Comparison of ENCODE assay signal across 9 cellular contexts in genomic region chr6:38933426-38933825, GRCh38.
DNase-seq lines count a peak whose midpoint lies in the region; ATAC-seq and TF ChIP-seq lines count a peak whose summit lies in the region.
"Had no signal": no experiment of that assay in that cellular context is flagged by ENCODE, and none has a peak within 500 bp of the region (broad histone marks: within the 10 kb centered on the region; RNA-seq: fewer than 3 reads in every experiment).

No MANE protein-coding gene starts in this region.

- no peaks in the 10 kb centered on the region for H3F3A ChIP-seq in DOHH2 (ENCODE audit: control insufficient read depth, insufficient read depth)

- H3K79me2 ChIP-seq in DOHH2 (ENCODE audit: control insufficient read depth, low read length) = no peaks in the 10 kb centered on the region

- TF ChIP-seq POLR2A in lower leg skin (IDR thresholded peaks at IDR 0.05) = no peak

- peak; percentile 30 for DNase-seq in M059J (ENCODE audit: low read depth)
- DNase-seq in lower lobe of right lung = no peak
- no peak for DNase-seq in left ventricle myocardium inferior
- DNase-seq in lower leg skin (ENCODE audit: low spot score in 2 of 2) = no peak
- no peak for DNase-seq in anterior cingulate cortex (lab: John Stamatoyannopoulos, UW)
- DNase-seq: effector memory CD4-positive, alpha-beta T cell had no signal

- H3K36me3 ChIP-seq in DOHH2 (ENCODE audit: control insufficient read depth, low read length) = no peaks in the 10 kb centered on the region
- H3K36me3 ChIP-seq in lower lobe of right lung = no peaks in the 10 kb centered on the region
- H3K36me3 ChIP-seq in left ventricle myocardium inferior = no peaks in the 10 kb centered on the region

- H3K9me2 ChIP-seq in DOHH2 (replicated peaks; ENCODE audit: control insufficient read depth, low read length) = no peaks in the 10 kb centered on the region

- H3K27me3 ChIP-seq in DOHH2 (ENCODE audit: control insufficient read depth, low read length) (0 out of 2 replicates have a peak, but pooled peaks cover 6% of the 10 kb centered on the region), lower lobe of right lung (ENCODE audit: low read depth) (peaks cover 7% of the 10 kb centered on the region), left ventricle myocardium inferior (ENCODE audit: low read depth) (peaks cover 27% of the 10 kb centered on the region)

- ATAC-seq in lower lobe of right lung (peak; percentile 29 to 43), HG03025 (IDR thresholded peaks at IDR 0.05; ENCODE audit: low FRiP score, unreplicated experiment) (no peak)

- H3K4me1 ChIP-seq in DOHH2 (ENCODE audit: control insufficient read depth, low read length) = no peaks in the 10 kb centered on the region
- no peaks in the 10 kb centered on the region for H3K4me1 ChIP-seq in lower lobe of right lung
- no peaks in the 10 kb centered on the region for H3K4me1 ChIP-seq in left ventricle myocardium inferior

- H4K20me1 ChIP-seq in DOHH2 (ENCODE audit: control insufficient read depth, insufficient read depth, low read depth, low read length) = no peaks in the 10 kb centered on the region

- no peak overlapping the region for H3K4me3 ChIP-seq in DOHH2 (ENCODE audit: low read length)
- H3K4me3 ChIP-seq in lower lobe of right lung = no peak overlapping the region
- H3K4me3 ChIP-seq in left ventricle myocardium inferior = no peak overlapping the region
- no peak overlapping the region for H3K4me3 ChIP-seq in lower leg skin (ENCODE audit: low read depth, poor library complexity, severe bottlenecking)

- no peaks in the 10 kb centered on the region for H3K9me3 ChIP-seq in DOHH2 (ENCODE audit: control insufficient read depth, insufficient read depth, low read length)
- H3K9me3 ChIP-seq in lower lobe of right lung = no peaks in the 10 kb centered on the region
- peaks cover 3% of the 10 kb centered on the region for H3K9me3 ChIP-seq in left ventricle myocardium inferior (replicated peaks)

- WGBS in lower leg skin, 2 donors = 85 to 86% methylated on average over 3 of the region's 3 CpGs

- H3K27ac ChIP-seq in DOHH2 (ENCODE audit: low read depth, low read length) (no peak overlapping the region), VCaP (peak overlapping the region; percentile 71), lower lobe of right lung (no peak overlapping the region), left ventricle myocardium inferior (replicated peaks) (no peak overlapping the region)

- no peak overlapping the region for H3K4me2 ChIP-seq in DOHH2 (ENCODE audit: low read length)

- TF ChIP-seq CTCF in DOHH2 (IDR thresholded peaks at IDR 0.05; ENCODE audit: low read depth, low read length, poor library complexity, severe bottlenecking) (peak; percentile 32), VCaP (conservative IDR thresholded peaks at IDR 0.05) (peak; percentile 71), lower lobe of right lung (IDR thresholded peaks at IDR 0.05) (peak; percentile 19), left ventricle myocardium inferior (IDR thresholded peaks at IDR 0.05; ENCODE audit: borderline replicate concordance) (no peak), lower leg skin (IDR thresholded peaks at IDR 0.05) (no peak)

- intact Hi-C loops in lower lobe of right lung (cut with DNase I) (no loop called here), left ventricle myocardium inferior (cut with micrococcal nuclease) (no loop called here), lower leg skin (cut with DNase I; ENCODE audit: low total_unique reads) (no loop called here)

Comparison
In these comparisons a context has a peak if more than half of its experiments do, and no peak if none do; other contexts are left out.
1. CTCF ChIP-seq: peak in DOHH2 (single experiment), VCaP (single experiment) and lower lobe of right lung (single experiment); none in left ventricle myocardium inferior (single experiment) and lower leg skin (0 of 3).